In genomic region chr7:43880596-43880995, GRCh38 we compare ENCODE assay signal across 20 cellular contexts. TPM values are rescaled to one million over a fixed set of nuclear protein-coding genes. Genes with fewer than 3 reads are reported as not detected.
DNase-seq lines count a peak whose midpoint lies in the region; TF ChIP-seq lines count a peak whose summit lies in the region.
"Had no signal": no experiment of that assay in that cellular context is flagged by ENCODE, and none has a peak within 500 bp of the region (broad histone marks: within the 10 kb centered on the region; RNA-seq: fewer than 3 reads in every experiment).

No MANE protein-coding gene starts in this region.

- H2AK5ac ChIP-seq in mesenchymal stem cell (ENCODE audit: low read length, severe bottlenecking) = peak overlapping the region; percentile 27

- H3K27ac ChIP-seq in mesenchymal stem cell (ENCODE audit: low read length, poor library complexity, severe bottlenecking) = no peak overlapping the region
- no peak overlapping the region for H3K27ac ChIP-seq in transverse colon
- H3K27ac ChIP-seq: neural progenitor cell, suprapubic skin had no signal

- H3K14ac ChIP-seq in mesenchymal stem cell (ENCODE audit: low read length in 2 of 2) = no peak overlapping the region

- H4K91ac ChIP-seq in mesenchymal stem cell (ENCODE audit: low read length) = no peak overlapping the region

- H3K79me1 ChIP-seq in mesenchymal stem cell (replicated peaks; ENCODE audit: low read length, poor library complexity, severe bottlenecking) = peaks cover 36% of the 10 kb centered on the region

- no peak overlapping the region for H4K8ac ChIP-seq in mesenchymal stem cell (ENCODE audit: low read length)

- TF ChIP-seq POLR2A in transverse colon (IDR thresholded peaks at IDR 0.05) = no peak

- no peak for TF ChIP-seq EP300 in transverse colon (IDR thresholded peaks at IDR 0.05; ENCODE audit: low read depth)

- H3K4ac ChIP-seq in mesenchymal stem cell (ENCODE audit: low read depth in 1 of 2, low read length in 2 of 2) = no peak overlapping the region

- H3K23ac ChIP-seq in mesenchymal stem cell (ENCODE audit: low read length in 2 of 2) = no peak overlapping the region

- intact Hi-C loops in transverse colon (cut with DNase I; ENCODE audit: low total_unique reads) = no loop called here

- DNase-seq in EL (peak; percentile 80), NT2/D1 (ENCODE audit: low read depth, low spot score) (peak; percentile 42), dermis microvascular lymphatic vessel endothelial cell (ENCODE audit: low read depth in 2 of 2) (peak; percentile 56 to 77), mesenchymal stem cell (peak; percentile 82), transverse colon (no peak), nucleus accumbens (lab: John Stamatoyannopoulos, UW) (no peak), mucosa of gallbladder (ENCODE audit: low spot score) (no peak)
- DNase-seq in activated effector memory CD4-positive, alpha-beta T cell treated with anti-CD3 and anti-CD28 coated beads, Interleukin-2, amount 50 U/mL, for 16 hours = no peak
- DNase-seq: activated CD4-positive, CD25-positive, alpha-beta regulatory T cell treated with anti-CD3 and anti-CD28 coated beads, Interleukin-2, amount 50 U/mL, for 72 hours; activated CD8-positive, alpha-beta memory T cell treated with anti-CD3 and anti-CD28 coated beads for 24 hours; activated T-cell treated with anti-CD3 and anti-CD28 coated beads, Interleukin-2, amount 50 U/mL, for 72 hours; C1 segment of cervical spinal cord; endodermal cell; heart right ventricle; NCI-H187; NCI-H748 treated with DMSO at 0.1 percent for 48 hours; stimulated activated CD4-positive, alpha-beta T cell treated with anti-CD3 and anti-CD28 coated beads, Interleukin-1b, Interleukin-23, amount 100 ng/mL, for 48 hours; T-helper 9 cell had no signal

- no peak for TF ChIP-seq CTCF in transverse colon (IDR thresholded peaks at IDR 0.05)

- H3K18ac ChIP-seq in mesenchymal stem cell (ENCODE audit: low read depth in 1 of 2, low read length in 2 of 2) = no peak overlapping the region

- H3K4me3 ChIP-seq in NT2/D1 (ENCODE audit: insufficient read length, low read depth) (no peak overlapping the region), mesenchymal stem cell (ENCODE audit: insufficient read depth in 1 of 2, low read depth in 1 of 2, low read length in 2 of 2) (no peak overlapping the region), transverse colon (no peak overlapping the region)
- H3K4me3 ChIP-seq: heart right ventricle, neural progenitor cell, suprapubic skin had no signal

- H2BK5ac ChIP-seq in mesenchymal stem cell (ENCODE audit: low read depth, low read length, poor library complexity, severe bottlenecking) = no peak overlapping the region

- peaks cover 63% of the 10 kb centered on the region for H3K36me3 ChIP-seq in NT2/D1 (ENCODE audit: insufficient read depth, insufficient read length, low read length)
- peaks cover 51 to 83% of the 10 kb centered on the region in 2 experiments for H3K36me3 ChIP-seq in mesenchymal stem cell (ENCODE audit: control insufficient read depth in 1 of 2, insufficient read depth in 2 of 2, low read depth in 1 of 2, low read length in 2 of 2)
- peaks cover 0 to 61% (median 23%) of the 10 kb centered on the region in 4 donors for H3K36me3 ChIP-seq in transverse colon
- H3K36me3 ChIP-seq: neural progenitor cell had no signal

- WGBS in mesenchymal stem cell = 54% methylated on average over 5 of the region's 5 CpGs
- WGBS in transverse colon (ENCODE audit: low coverage in 1 of 2), 2 donors = 70 to 82% methylated on average over 2 to 5 of the region's 5 CpGs

- H2BK120ac ChIP-seq in mesenchymal stem cell (ENCODE audit: low read depth, low read length) = no peak overlapping the region

- H2AFZ ChIP-seq in mesenchymal stem cell (ENCODE audit: low read depth, low read length) = no peak overlapping the region
- H2AFZ ChIP-seq: neural progenitor cell had no signal

- H3K9me3 ChIP-seq in NT2/D1 (ENCODE audit: insufficient read depth, low read length) (no peaks in the 10 kb centered on the region), mesenchymal stem cell (ENCODE audit: control insufficient read depth, low read length) (no peaks in the 10 kb centered on the region), transverse colon (no peaks in the 10 kb centered on the region)
- H3K9me3 ChIP-seq: heart right ventricle, suprapubic skin had no signal

- H3K4me1 ChIP-seq in NT2/D1 (ENCODE audit: insufficient read depth, insufficient read length) (no peaks in the 10 kb centered on the region), mesenchymal stem cell (ENCODE audit: control insufficient read depth, insufficient read depth, low read depth, low read length) (peaks cover 9% of the 10 kb centered on the region), transverse colon (no peaks in the 10 kb centered on the region)
- H3K4me1 ChIP-seq: neural progenitor cell had no signal

- in situ Hi-C loops in transverse colon (cut with MboI; ENCODE audit: low pct_ligation_motif_present in 1 of 4, low pct_unique_long_range_greater_than_20kb in 1 of 4, low sequenced_read_pairs in 3 of 4) = no loop called here

- no peak overlapping the region for H3K4me2 ChIP-seq in mesenchymal stem cell (ENCODE audit: low read length, poor library complexity, severe bottlenecking)
- H3K4me2 ChIP-seq: neural progenitor cell had no signal

- H2BK12ac ChIP-seq in mesenchymal stem cell (ENCODE audit: low read length in 2 of 2) = no peak overlapping the region

- H3K9ac ChIP-seq in NT2/D1 (ENCODE audit: insufficient read length, low read depth) = no peak overlapping the region
- no peak overlapping the region for H3K9ac ChIP-seq in mesenchymal stem cell (ENCODE audit: low read length)
- H3K9ac ChIP-seq: neural progenitor cell had no signal

- H3K27me3 ChIP-seq in NT2/D1 (ENCODE audit: insufficient read depth, insufficient read length) = no peaks in the 10 kb centered on the region
- H3K27me3 ChIP-seq in mesenchymal stem cell (ENCODE audit: control insufficient read depth in 1 of 2, insufficient read depth in 1 of 2, low read length in 2 of 2) = no peaks in the 10 kb centered on the region
- H3K27me3 ChIP-seq in transverse colon = no peaks in the 10 kb centered on the region
- H3K27me3 ChIP-seq: heart right ventricle, neural progenitor cell, suprapubic skin had no signal

- H2BK15ac ChIP-seq in mesenchymal stem cell (ENCODE audit: low read depth, poor library complexity, severe bottlenecking) = no peak overlapping the region

RNA-seq across cellular contexts. Expression of gene MRPS24, which starts 11.3 kb away (rescaled TPM):
- total RNA-seq in dermis microvascular lymphatic vessel endothelial cell (54.7 and 70.9 TPM in 2 replicates), transverse colon (100 to 1,000 TPM in 1 of 4 donors, 10 to 100 TPM in 3; 22.8 to 110 (median 73.4) TPM), mucosa of gallbladder (86.3 TPM)
- 167 TPM for polyA plus RNA-seq in mesenchymal stem cell (2013, experiment 1 of 2)
- polyA plus RNA-seq in mesenchymal stem cell (2013, experiment 2 of 2) = 166 TPM

RNA-seq across cellular contexts. Expression of gene URGCP, which starts 25.8 kb away (rescaled TPM):
- total RNA-seq in dermis microvascular lymphatic vessel endothelial cell = 19.6 and 24.7 TPM in 2 replicates
- 16.7 TPM for polyA plus RNA-seq in mesenchymal stem cell (2013, experiment 1 of 2)
- polyA plus RNA-seq in mesenchymal stem cell (2013, experiment 2 of 2) = 16.2 TPM
- 10 to 100 TPM; 54.5 to 84.2 (median 58.2) TPM for total RNA-seq in transverse colon
- total RNA-seq in mucosa of gallbladder = 38.4 TPM

RNA-seq across cellular contexts. Expression of gene UBE2D4, which starts 45.6 kb away (rescaled TPM):
- total RNA-seq in dermis microvascular lymphatic vessel endothelial cell (3.9 and 6.1 TPM in 2 replicates), transverse colon (10 to 100 TPM; 13.3 to 55.7 (median 15.5) TPM), mucosa of gallbladder (25.4 TPM)
- polyA plus RNA-seq in mesenchymal stem cell (2013, experiment 1 of 2) = 10.9 TPM
- 9.9 TPM for polyA plus RNA-seq in mesenchymal stem cell (2013, experiment 2 of 2)

Comparison
In these comparisons a context has a peak if more than half of its experiments do, and no peak if none do; other contexts are left out.
1. DNase-seq: peak in EL (single experiment), NT2/D1 (single experiment), dermis microvascular lymphatic vessel endothelial cell (2 of 2) and mesenchymal stem cell (single experiment); none in transverse colon (single experiment), nucleus accumbens (0 of 56), activated effector memory CD4-positive, alpha-beta T cell treated with anti-CD3 and anti-CD28 coated beads, Interleukin-2, amount 50 U/mL, for 16 hours (single experiment) and mucosa of gallbladder (single experiment).